In the genomic region with DNA sequence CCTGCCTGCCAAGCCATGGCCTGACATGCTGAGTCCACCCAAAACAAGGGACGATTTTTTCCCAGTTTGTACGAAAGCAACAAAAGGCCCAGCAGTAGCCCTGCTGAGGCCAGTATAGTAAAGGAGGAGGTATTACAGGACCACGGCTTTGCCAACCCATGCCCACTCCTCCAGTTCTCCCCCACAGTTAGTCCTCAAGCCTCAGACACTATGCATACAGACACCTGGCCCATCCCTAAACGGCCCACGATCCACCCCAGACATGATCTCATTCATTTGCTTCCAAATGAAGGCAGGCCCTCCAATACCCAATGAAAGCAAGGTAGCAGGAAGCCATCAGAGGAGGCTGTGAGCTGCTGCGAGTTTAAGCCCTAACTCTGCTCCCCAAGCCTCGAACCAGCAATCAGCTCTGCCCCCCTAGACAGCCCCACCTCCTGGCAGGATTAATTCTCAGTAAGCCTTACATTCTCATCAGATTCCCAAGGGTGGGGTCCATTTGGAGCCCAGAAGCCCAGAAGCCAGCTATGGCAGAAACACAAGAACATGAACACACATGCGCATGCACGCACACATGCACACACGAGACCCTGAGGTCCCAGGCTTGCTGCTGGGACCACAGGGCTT, we compare ENCODE assay signal across 19 cellular contexts. TPM values are rescaled to one million over a fixed set of nuclear protein-coding genes. Genes with fewer than 3 reads are reported as not detected.
DNase-seq lines count a peak whose midpoint lies in the region; ATAC-seq, FAIRE-seq and TF ChIP-seq lines count a peak whose summit lies in the region.
"Had no signal": no experiment of that assay in that cellular context is flagged by ENCODE, and none has a peak within 500 bp of the region (broad histone marks: within the 10 kb centered on the region; RNA-seq: fewer than 3 reads in every experiment).

No MANE protein-coding gene starts in this region.

- in situ Hi-C loops in K562 (cut with MboI) = no loop called here

- no peaks in the 10 kb centered on the region for H3K9me3 Mint-ChIP-seq in MCF 10A (ENCODE audit: unreplicated experiment)
- H3K9me3 Mint-ChIP-seq: effector memory CD8-positive, alpha-beta T cell had no signal

- no peak overlapping the region for H2AK5ac ChIP-seq in mesendoderm (ENCODE audit: low read length)

- H2BK5ac ChIP-seq in mesendoderm (ENCODE audit: low read length) = no peak overlapping the region

- H3K27ac ChIP-seq in breast epithelium (peak overlapping the region; percentile 62 to 68), K562 (ENCODE audit: extremely low read depth, low read depth, low read length) (no peak overlapping the region), mesendoderm (ENCODE audit: low read depth, low read length) (no peak overlapping the region), suprapubic skin (peak overlapping the region; percentile 71)
- H3K27ac ChIP-seq: A549, spleen had no signal

- peaks cover 6% of the 10 kb centered on the region for H3K4me1 Mint-ChIP-seq in MCF 10A (ENCODE audit: insufficient read depth, unreplicated experiment)

- H3K4me1 ChIP-seq in breast epithelium = peaks cover 15 to 52% of the 10 kb centered on the region in 2 donors
- H3K4me1 ChIP-seq in K562 (replicated peaks in 1 of 2; ENCODE audit: control insufficient read depth in 2 of 2, insufficient read depth in 2 of 2, low read length in 2 of 2) = peaks cover 10 to 40% of the 10 kb centered on the region in 2 experiments; a peak in 4 of 5 replicates
- H3K4me1 ChIP-seq in mesendoderm (ENCODE audit: control insufficient read depth, low read depth, low read length) = peaks cover 16% of the 10 kb centered on the region
- peaks cover 82% of the 10 kb centered on the region for H3K4me1 ChIP-seq in suprapubic skin

- no peak for TF ChIP-seq RAD21 in K562 (CRISPR knock-in tag; conservative IDR thresholded peaks at IDR 0.05 in 1 of 2, IDR thresholded peaks at IDR 0.05 in 1 of 2)

- peaks cover 19% of the 10 kb centered on the region; the same call in 1 of the 2 replicates for H4K20me1 ChIP-seq in K562 (replicated peaks; ENCODE audit: control insufficient read depth, insufficient read depth, low read length)

- H3K9ac ChIP-seq in K562 (ENCODE audit: insufficient read depth in 1 of 2, low read depth in 2 of 2, low read length in 2 of 2) = peak overlapping the region in 1 of 2 experiments; percentile 17; a peak in 1 of 4 replicates
- H3K9ac ChIP-seq in mesendoderm (ENCODE audit: low read length) = no peak overlapping the region

- TF ChIP-seq POLR2A in breast epithelium (IDR thresholded peaks at IDR 0.05) = no peak
- no peak for TF ChIP-seq POLR2A in K562 (conservative IDR thresholded peaks at IDR 0.05)
- TF ChIP-seq POLR2A in suprapubic skin (IDR thresholded peaks at IDR 0.05) = no peak

- ATAC-seq in K562 = no peak
- ATAC-seq: A549; effector memory CD8-positive, alpha-beta T cell had no signal

- peaks cover 19% of the 10 kb centered on the region for H3K36me3 Mint-ChIP-seq in MCF 10A (ENCODE audit: insufficient read depth, unreplicated experiment)

- CTCF ChIA-PET in MCF 10A (lab: Yijun Ruan, JAX) (no interaction called here), K562 (lab: Yijun Ruan, JAX; ENCODE audit: low intra/inter-chr PET ratio) (no interaction called here)

- intact Hi-C loops in breast epithelium (cut with DNase I; ENCODE audit: low total_unique reads) (no loop called here), MCF 10A (cut with micrococcal nuclease) (no loop called here), K562 (cut with micrococcal nuclease) (no loop called here)

- H3K27ac Mint-ChIP-seq in MCF 10A (ENCODE audit: low read depth, unreplicated experiment) = no peak overlapping the region

- DNase-seq in breast epithelium (ENCODE audit: low spot score in 2 of 2) = no peak
- DNase-seq in MCF 10A (ENCODE audit: unreplicated experiment) = no peak
- no peak for DNase-seq in K562 (ENCODE audit: extremely low read depth in 1 of 4, low spot score in 3 of 4)
- peak; percentile 61 for DNase-seq in mesendoderm
- DNase-seq in suprapubic skin (ENCODE audit: low spot score in 2 of 2) = no peak
- DNase-seq in HuH-7 (ENCODE audit: low spot score) = no peak
- DNase-seq in stimulated activated naive CD4-positive, alpha-beta T cell treated with Interleukin-2 at 50 U/mL for 16 hours (lab: John Stamatoyannopoulos, UW) = no peak
- no peak for DNase-seq in stimulated activated CD8-positive, alpha-beta memory T cell treated with anti-CD3 and anti-CD28 coated beads, Interleukin-4, amount 100 ng/mL, for 48 hours
- DNase-seq: activated CD4-positive, CD25-positive, alpha-beta regulatory T cell; amygdala; effector memory CD8-positive, alpha-beta T cell; MG63; NCI-H187; NCI-H510A treated with DMSO at 0.1 percent for 48 hours; SIG-M5; spleen; stimulated activated naive CD4-positive, alpha-beta T cell had no signal

- H3K4me2 ChIP-seq in K562 (ENCODE audit: insufficient read depth, low read length) (no peak overlapping the region), mesendoderm (ENCODE audit: low read length) (no peak overlapping the region)
- H3K4me2 ChIP-seq: A549 had no signal

- H3K4ac ChIP-seq in mesendoderm (ENCODE audit: low read depth, low read length) = no peak overlapping the region

- no peak overlapping the region for H3K18ac ChIP-seq in mesendoderm (ENCODE audit: low read length)

- 48% methylated on average over 10 of the region's 10 CpGs for WGBS in K562 (ENCODE audit: insufficient coverage, low coverage, missing lambda C conversion rate)
- no CpG with 5 or more reads among the region's 10 CpGs for WGBS in mesendoderm (ENCODE audit: extremely low coverage, insufficient coverage, low lambda C conversion rate)
- WGBS in suprapubic skin = 48% methylated on average over 9 of the region's 10 CpGs

- FAIRE-seq in K562 (lab: Jason Lieb, UNC) = no peak
- FAIRE-seq: A549 had no signal

- H3K9me3 ChIP-seq in breast epithelium (no peaks in the 10 kb centered on the region), K562 (replicated peaks; ENCODE audit: control insufficient read depth, insufficient read depth, low read depth, low read length) (no peaks in the 10 kb centered on the region), suprapubic skin (no peaks in the 10 kb centered on the region)
- H3K9me3 ChIP-seq: A549, MG63, spleen had no signal

- H3K36me3 ChIP-seq in breast epithelium (no peaks in the 10 kb centered on the region), K562 (ENCODE audit: control insufficient read depth, insufficient read depth, low read length) (no peaks in the 10 kb centered on the region; the same call in 2 of the 3 replicates), mesendoderm (ENCODE audit: control insufficient read depth, insufficient read depth, low read length) (no peaks in the 10 kb centered on the region), suprapubic skin (peaks cover 35% of the 10 kb centered on the region)
- H3K36me3 ChIP-seq: MG63 had no signal

- no peak overlapping the region for H3K4me3 Mint-ChIP-seq in MCF 10A (ENCODE audit: unreplicated experiment)
- H3K4me3 Mint-ChIP-seq: effector memory CD8-positive, alpha-beta T cell had no signal

- no peaks in the 10 kb centered on the region for H3K9me1 ChIP-seq in K562 (ENCODE audit: control insufficient read depth, insufficient read depth, low read length)

- H3K79me1 ChIP-seq in mesendoderm (ENCODE audit: low read length) = peaks cover 31% of the 10 kb centered on the region

- H3K79me2 ChIP-seq in K562 (ENCODE audit: control insufficient read depth, insufficient read depth, low read length) = peaks cover 12% of the 10 kb centered on the region
- H3K79me2 ChIP-seq in mesendoderm (ENCODE audit: control insufficient read depth, insufficient read depth, low read length) = peaks cover 28% of the 10 kb centered on the region

- no peak overlapping the region for H4K5ac ChIP-seq in mesendoderm (ENCODE audit: low read length)

- no peak for TF ChIP-seq CTCF in breast epithelium (IDR thresholded peaks at IDR 0.05)
- no peak for TF ChIP-seq CTCF in MCF 10A (IDR thresholded peaks at IDR 0.05; ENCODE audit: unreplicated experiment)
- TF ChIP-seq CTCF in K562 (IDR thresholded peaks at IDR 0.05 in 2 of 3, conservative IDR thresholded peaks at IDR 0.05 in 1 of 3; ENCODE audit: insufficient read depth in 2 of 3, low read depth in 1 of 3, low read length in 3 of 3) = peak in 1 of 3 experiments; percentile 23; a peak in 2 of 6 replicates
- TF ChIP-seq CTCF in suprapubic skin (IDR thresholded peaks at IDR 0.05) = no peak

- H3K27me3 Mint-ChIP-seq in MCF 10A (ENCODE audit: insufficient read depth, unreplicated experiment) = no peaks in the 10 kb centered on the region
- H3K27me3 Mint-ChIP-seq: effector memory CD8-positive, alpha-beta T cell had no signal

- POLR2A ChIA-PET in MCF 10A (lab: Yijun Ruan, JAX) = interaction anchor here (1.0 kb wide), 1 partner anchor 27 kb away, joined by 3 read pairs; no protein-coding TSS in a partner anchor
- POLR2A ChIA-PET in K562 (lab: Yijun Ruan, JAX) = interaction anchor here (0.7 to 1.4 kb wide), 6 partner anchors 9 to 123 kb away, joined by 3 to 5 read pairs (median 3); no protein-coding TSS in a partner anchor

- H3K4me3 ChIP-seq in breast epithelium = no peak overlapping the region
- H3K4me3 ChIP-seq in K562 = no peak overlapping the region
- no peak overlapping the region for H3K4me3 ChIP-seq in mesendoderm (ENCODE audit: low read length)
- H3K4me3 ChIP-seq in suprapubic skin = no peak overlapping the region
- H3K4me3 ChIP-seq: A549, MG63, spleen had no signal

- peak overlapping the region; percentile 45 for H3K56ac ChIP-seq in mesendoderm (ENCODE audit: low read length)

- H4K8ac ChIP-seq in mesendoderm (ENCODE audit: low read depth, low read length) = no peak overlapping the region

- H3K27me3 ChIP-seq in breast epithelium = no peaks in the 10 kb centered on the region
- H3K27me3 ChIP-seq in K562 (ENCODE audit: control insufficient read depth in 2 of 2, insufficient read depth in 2 of 2, low read length in 2 of 2) = no peaks in the 10 kb centered on the region; a peak in 1 of 5 replicates
- H3K27me3 ChIP-seq in mesendoderm (ENCODE audit: insufficient read depth, low read length, poor library complexity) = no peaks in the 10 kb centered on the region
- no peaks in the 10 kb centered on the region for H3K27me3 ChIP-seq in suprapubic skin
- H3K27me3 ChIP-seq: MG63, spleen had no signal

- no peak overlapping the region for H2BK120ac ChIP-seq in mesendoderm (ENCODE audit: low read depth, low read length)

- no peak for TF ChIP-seq EP300 in K562 (IDR thresholded peaks at IDR 0.05; ENCODE audit: low read length)
- no peak for TF ChIP-seq EP300 in suprapubic skin (IDR thresholded peaks at IDR 0.05)

- H3K23ac ChIP-seq in mesendoderm (ENCODE audit: low read length) = no peak overlapping the region

- BruUV-seq in MCF 10A (replicated peaks; lab: Mats Ljungman, UMichigan) (no TSS peak), K562 (replicated peaks; lab: Mats Ljungman, UMichigan) (no TSS peak)

- no peak overlapping the region for H2AFZ ChIP-seq in K562 (ENCODE audit: low read depth, low read length)

- H2BK15ac ChIP-seq in mesendoderm (replicated peaks; ENCODE audit: low read depth) = no peak overlapping the region

RNA-seq across cellular contexts. Expression of a gene that starts 4.9 kb away (rescaled TPM):
- 10 to 100 TPM; 66.5 to 79.3 (median 75.4) TPM for total RNA-seq in breast epithelium
- 12.1 TPM in 2 replicates for total RNA-seq in MCF 10A (2022)
- total RNA-seq in K562 (2011; cell fraction: chromatin; rRNA removed; ENCODE audit: low replicate concordance) = 27.5 and 79.4 TPM in 2 replicates
- total RNA-seq in K562 (2011; cell fraction: nucleolus; rRNA removed) = 54.3 and 56.9 TPM in 2 replicates
- total RNA-seq in K562 (2011; cell fraction: nucleoplasm; rRNA removed) = 39.6 and 46.3 TPM in 2 replicates
- total RNA-seq in K562 (2014; rRNA removed) = 26.2 and 29.6 TPM in 2 replicates
- total RNA-seq in K562 (2014; rRNA removed; fragmentation: Illumina TruSeq; extraction: Trizol) = 4.7 and 6.5 TPM in 2 replicates
- total RNA-seq in K562 (2015; rRNA removed; fragmentation: Illumina TruSeq; extraction: Trizol) = 8.0 and 8.7 TPM in 2 replicates
- 23.1 and 25.1 TPM in 2 replicates for total RNA-seq in K562 (2021)
- 24.0 and 36.0 TPM in 2 replicates for polyA plus RNA-seq in K562 (2011; rRNA removed)
- 31.1 and 42.9 TPM in 2 replicates for polyA plus RNA-seq in K562 (2011; cell fraction: cytosol; rRNA removed)
- polyA plus RNA-seq in K562 (2011; cell fraction: nucleus; rRNA removed) = 34.0 and 43.6 TPM in 2 replicates
- polyA plus RNA-seq in K562 (2012) = 18.3 and 32.1 TPM in 2 replicates
- 16.4 and 20.5 TPM in 2 replicates for polyA plus RNA-seq in K562 (2014; fragmentation: Illumina TruSeq; extraction: Trizol)
- polyA plus RNA-seq in K562 (2014; fragmentation: Nextera tagmentation; extraction: Ambion mirVana) = under 1 TPM; 0.45 to 0.73 TPM
- polyA plus RNA-seq in K562 (2014; rRNA removed) = 18.6 and 20.2 TPM in 2 replicates
- polyA minus RNA-seq in K562 (2011; rRNA and poly(A)+ RNA removed) = 17.7 and 29.2 TPM in 2 replicates
- polyA minus RNA-seq in K562 (2011; cell fraction: cytosol; rRNA and poly(A)+ RNA removed) = 26.6 and 29.1 TPM in 2 replicates
- polyA minus RNA-seq in K562 (2011; cell fraction: nucleus; rRNA and poly(A)+ RNA removed) = 16.2 and 17.5 TPM in 2 replicates
- 21.7 TPM for polyA plus RNA-seq in mesendoderm (2013, experiment 1 of 2)
- 20.8 TPM for polyA plus RNA-seq in mesendoderm (2013, experiment 2 of 2)
- 100 to 1,000 TPM; 135 to 197 (median 168) TPM for total RNA-seq in suprapubic skin

RNA-seq across cellular contexts. Expression of a gene that starts 23.2 kb away (rescaled TPM):
- 1 to 10 TPM; 1.2 to 2.1 (median 1.6) TPM for total RNA-seq in breast epithelium
- 5.4 and 6.7 TPM in 2 replicates for total RNA-seq in MCF 10A (2022)
- 57.8 and 130 TPM in 2 replicates for total RNA-seq in K562 (2011; cell fraction: chromatin; rRNA removed; ENCODE audit: low replicate concordance)
- 60.3 and 68.5 TPM in 2 replicates for total RNA-seq in K562 (2011; cell fraction: nucleolus; rRNA removed)
- total RNA-seq in K562 (2011; cell fraction: nucleoplasm; rRNA removed) = 45.9 and 50.4 TPM in 2 replicates
- 10.4 and 15.0 TPM in 2 replicates for total RNA-seq in K562 (2014; rRNA removed)
- 7.1 and 9.3 TPM in 2 replicates for total RNA-seq in K562 (2014; rRNA removed; fragmentation: Illumina TruSeq; extraction: Trizol)
- 9.6 and 9.8 TPM in 2 replicates for total RNA-seq in K562 (2015; rRNA removed; fragmentation: Illumina TruSeq; extraction: Trizol)
- 17.5 and 20.1 TPM in 2 replicates for total RNA-seq in K562 (2021)
- 11.9 and 25.9 TPM in 2 replicates for polyA plus RNA-seq in K562 (2011; rRNA removed)
- 22.0 and 24.6 TPM in 2 replicates for polyA plus RNA-seq in K562 (2011; cell fraction: cytosol; rRNA removed)
- 34.5 and 44.9 TPM in 2 replicates for polyA plus RNA-seq in K562 (2011; cell fraction: nucleus; rRNA removed)
- 11.8 and 18.1 TPM in 2 replicates for polyA plus RNA-seq in K562 (2012)
- polyA plus RNA-seq in K562 (2014; fragmentation: Illumina TruSeq; extraction: Trizol) = 18.9 and 19.5 TPM in 2 replicates
- polyA plus RNA-seq in K562 (2014; fragmentation: Nextera tagmentation; extraction: Ambion mirVana) = 1 to 10 TPM; 6.6 to 6.7 TPM
- 10.6 and 13.5 TPM in 2 replicates for polyA plus RNA-seq in K562 (2014; rRNA removed)
- 21.5 and 22.0 TPM in 2 replicates for polyA minus RNA-seq in K562 (2011; rRNA and poly(A)+ RNA removed)
- polyA minus RNA-seq in K562 (2011; cell fraction: cytosol; rRNA and poly(A)+ RNA removed) = 15.9 and 16.5 TPM in 2 replicates
- 10.0 and 13.3 TPM in 2 replicates for polyA minus RNA-seq in K562 (2011; cell fraction: nucleus; rRNA and poly(A)+ RNA removed)
- 10.7 TPM for polyA plus RNA-seq in mesendoderm (2013, experiment 1 of 2)
- 10.4 TPM for polyA plus RNA-seq in mesendoderm (2013, experiment 2 of 2)
- 1 to 10 TPM; 1.6 to 3.7 (median 2.4) TPM for total RNA-seq in suprapubic skin

RNA-seq across cellular contexts. Expression of a gene that starts 48.0 kb away (rescaled TPM):
- total RNA-seq in breast epithelium (10 to 100 TPM; 34.7 to 39.8 (median 35.4) TPM), MCF 10A (2022) (70.6 and 89.4 TPM in 2 replicates), K562 (2014; rRNA removed) (31.1 and 37.6 TPM in 2 replicates), K562 (2014; rRNA removed; fragmentation: Illumina TruSeq; extraction: Trizol) (11.4 and 11.6 TPM in 2 replicates), K562 (2015; rRNA removed; fragmentation: Illumina TruSeq; extraction: Trizol) (24.1 and 26.8 TPM in 2 replicates), K562 (2021) (41.9 and 47.4 TPM in 2 replicates), suprapubic skin (10 to 100 TPM; 12.7 to 20.4 (median 15.4) TPM)
- total RNA-seq in K562 (2011; cell fraction: chromatin; rRNA removed; ENCODE audit: low replicate concordance) = 33.6 and 98.9 TPM in 2 replicates
- 135 and 137 TPM in 2 replicates for total RNA-seq in K562 (2011; cell fraction: nucleolus; rRNA removed)
- 99.2 and 101 TPM in 2 replicates for total RNA-seq in K562 (2011; cell fraction: nucleoplasm; rRNA removed)
- polyA plus RNA-seq in K562 (2011; rRNA removed) (46.6 and 55.1 TPM in 2 replicates), K562 (2014; fragmentation: Illumina TruSeq; extraction: Trizol) (49.5 and 60.5 TPM in 2 replicates), K562 (2014; fragmentation: Nextera tagmentation; extraction: Ambion mirVana) (10 to 100 TPM; 10.4 to 14.8 TPM), K562 (2014; rRNA removed) (56.3 and 57.8 TPM in 2 replicates)
- 121 and 218 TPM in 2 replicates for polyA plus RNA-seq in K562 (2011; cell fraction: cytosol; rRNA removed)
- 51.8 and 71.7 TPM in 2 replicates for polyA plus RNA-seq in K562 (2011; cell fraction: nucleus; rRNA removed)
- polyA plus RNA-seq in K562 (2012) = 62.0 and 81.3 TPM in 2 replicates
- polyA minus RNA-seq in K562 (2011; rRNA and poly(A)+ RNA removed) = 31.6 and 48.8 TPM in 2 replicates
- 44.7 and 61.0 TPM in 2 replicates for polyA minus RNA-seq in K562 (2011; cell fraction: cytosol; rRNA and poly(A)+ RNA removed)
- polyA minus RNA-seq in K562 (2011; cell fraction: nucleus; rRNA and poly(A)+ RNA removed) = 24.7 and 25.6 TPM in 2 replicates
- polyA plus RNA-seq in mesendoderm (2013, experiment 1 of 2) = 181 TPM
- polyA plus RNA-seq in mesendoderm (2013, experiment 2 of 2) = 184 TPM

RNA-seq across cellular contexts. Expression of a gene that starts 52.0 kb away (rescaled TPM):
- total RNA-seq in breast epithelium (under 1 TPM in 2 of 3 donors, not detected in 1; 0.29 to 0.33 TPM), MCF 10A (2022) (not detected in 2 replicates), K562 (2014; rRNA removed) (not detected in 2 replicates), K562 (2014; rRNA removed; fragmentation: Illumina TruSeq; extraction: Trizol) (not detected in 2 replicates), K562 (2015; rRNA removed; fragmentation: Illumina TruSeq; extraction: Trizol) (not detected in 2 replicates), K562 (2021) (not detected in 2 replicates), suprapubic skin (not detected)
- total RNA-seq in K562 (2011; cell fraction: chromatin; rRNA removed; ENCODE audit: low replicate concordance) = 0.44 TPM in 1 of 2 replicates, not detected in the other
- 0.33 and 0.39 TPM in 2 replicates for total RNA-seq in K562 (2011; cell fraction: nucleolus; rRNA removed)
- 0.31 TPM in 1 of 2 replicates, not detected in the other for total RNA-seq in K562 (2011; cell fraction: nucleoplasm; rRNA removed)
- polyA plus RNA-seq in K562 (2011; rRNA removed) (0.07 and 0.14 TPM in 2 replicates), K562 (2014; fragmentation: Illumina TruSeq; extraction: Trizol) (not detected in 2 replicates), K562 (2014; fragmentation: Nextera tagmentation; extraction: Ambion mirVana) (under 1 TPM in 1 of 2 experiments, not detected in 1; 0.03 TPM), K562 (2014; rRNA removed) (0.23 TPM in 1 of 2 replicates, not detected in the other)
- polyA plus RNA-seq in K562 (2011; cell fraction: cytosol; rRNA removed) = 0.03 and 0.04 TPM in 2 replicates
- polyA plus RNA-seq in K562 (2011; cell fraction: nucleus; rRNA removed) = 0.07 and 0.24 TPM in 2 replicates
- polyA plus RNA-seq in K562 (2012) = 1.0 and 1.8 TPM in 2 replicates
- polyA minus RNA-seq in K562 (2011; rRNA and poly(A)+ RNA removed) = not detected in 2 replicates
- not detected in 2 replicates for polyA minus RNA-seq in K562 (2011; cell fraction: cytosol; rRNA and poly(A)+ RNA removed)
- polyA minus RNA-seq in K562 (2011; cell fraction: nucleus; rRNA and poly(A)+ RNA removed) = not detected in 2 replicates
- polyA plus RNA-seq in mesendoderm (2013, experiment 1 of 2) = not detected
- polyA plus RNA-seq in mesendoderm (2013, experiment 2 of 2) = not detected
- total RNA-seq: fibroblast of villous mesenchyme had no signal

RNA-seq across cellular contexts. Expression of a gene that starts 52.1 kb away (rescaled TPM):
- total RNA-seq in breast epithelium = 10 to 100 TPM; 36.8 to 45.4 (median 43.6) TPM
- 87.9 and 101 TPM in 2 replicates for total RNA-seq in MCF 10A (2022)
- 48.1 and 49.0 TPM in 2 replicates for total RNA-seq in K562 (2011; cell fraction: chromatin; rRNA removed; ENCODE audit: low replicate concordance)
- 32.9 and 33.7 TPM in 2 replicates for total RNA-seq in K562 (2011; cell fraction: nucleolus; rRNA removed)
- 64.8 and 108 TPM in 2 replicates for total RNA-seq in K562 (2011; cell fraction: nucleoplasm; rRNA removed)
- 53.0 and 71.1 TPM in 2 replicates for total RNA-seq in K562 (2014; rRNA removed)
- 78.4 and 82.8 TPM in 2 replicates for total RNA-seq in K562 (2014; rRNA removed; fragmentation: Illumina TruSeq; extraction: Trizol)
- 95.0 and 102 TPM in 2 replicates for total RNA-seq in K562 (2015; rRNA removed; fragmentation: Illumina TruSeq; extraction: Trizol)
- 104 and 108 TPM in 2 replicates for total RNA-seq in K562 (2021)
- polyA plus RNA-seq in K562 (2011; rRNA removed) = 66.3 and 82.2 TPM in 2 replicates
- polyA plus RNA-seq in K562 (2011; cell fraction: cytosol; rRNA removed) = 56.4 and 75.0 TPM in 2 replicates
- 32.9 and 38.2 TPM in 2 replicates for polyA plus RNA-seq in K562 (2011; cell fraction: nucleus; rRNA removed)
- polyA plus RNA-seq in K562 (2012) = 40.9 and 63.3 TPM in 2 replicates
- polyA plus RNA-seq in K562 (2014; fragmentation: Illumina TruSeq; extraction: Trizol) = 98.5 and 124 TPM in 2 replicates
- 100 to 1,000 TPM in 1 of 2 experiments, 10 to 100 TPM in 1; 89.3 to 258 TPM for polyA plus RNA-seq in K562 (2014; fragmentation: Nextera tagmentation; extraction: Ambion mirVana)
- polyA plus RNA-seq in K562 (2014; rRNA removed) = 70.0 and 80.9 TPM in 2 replicates
- polyA minus RNA-seq in K562 (2011; rRNA and poly(A)+ RNA removed) = 133 and 173 TPM in 2 replicates
- 44.4 and 52.5 TPM in 2 replicates for polyA minus RNA-seq in K562 (2011; cell fraction: cytosol; rRNA and poly(A)+ RNA removed)
- 11.3 and 24.1 TPM in 2 replicates for polyA minus RNA-seq in K562 (2011; cell fraction: nucleus; rRNA and poly(A)+ RNA removed)
- 147 TPM for polyA plus RNA-seq in mesendoderm (2013, experiment 1 of 2)
- polyA plus RNA-seq in mesendoderm (2013, experiment 2 of 2) = 143 TPM
- 10 to 100 TPM; 27.8 to 44.6 (median 33.3) TPM for total RNA-seq in suprapubic skin

Comparison
In these comparisons a context has a peak if more than half of its experiments do, and no peak if none do; other contexts are left out.
1. H3K27ac ChIP-seq: peak in breast epithelium (2 of 2) and suprapubic skin (single experiment); none in K562 (single experiment) and mesendoderm (single experiment).